Comparison of ENCODE assay signal across 8 cellular contexts in genomic region chr6:87697581-87698552, GRCh38. TPM values are rescaled to one million over a fixed set of nuclear protein-coding genes. Genes with fewer than 3 reads are reported as not detected.
DNase-seq lines count a peak whose midpoint lies in the region; ATAC-seq and TF ChIP-seq lines count a peak whose summit lies in the region.

No MANE protein-coding gene starts in this region.

- peak overlapping the region; percentile 99 for H3K4me3 ChIP-seq in CD4-positive, CD25-positive, alpha-beta regulatory T cell (ENCODE audit: low read depth, low read length)
- peak overlapping the region; percentile 92 to 99 (median 93) for H3K4me3 ChIP-seq in skeletal muscle tissue (ENCODE audit: low read length in 3 of 3)

- no peaks in the 10 kb centered on the region for H3K9me3 ChIP-seq in CD4-positive, CD25-positive, alpha-beta regulatory T cell (ENCODE audit: control insufficient read depth in 2 of 2, low read length in 2 of 2)
- H3K9me3 ChIP-seq in skeletal muscle tissue (ENCODE audit: control insufficient read depth in 3 of 3, low read length in 3 of 3), result no peaks in the 10 kb centered on the region

- POLR2A ChIA-PET in WTC11 (lab: Charles Lee), result interaction anchor here (0.7 to 1.1 kb wide), 2 partner anchors 29 to 75 kb away, joined by 5 to 6 read pairs; no protein-coding TSS in a partner anchor

- H3K9ac ChIP-seq in skeletal muscle tissue (ENCODE audit: low read depth in 1 of 3, low read length in 3 of 3), result peak overlapping the region; percentile 46 to 96 (median 67)

- TF ChIP-seq CTCF in WTC11 (IDR thresholded peaks at IDR 0.05), result no peak

- H3K27ac Mint-ChIP-seq in CD4-positive, CD25-positive, alpha-beta regulatory T cell, result peak overlapping the region; percentile 12 to 95 (median 68)
- H3K27ac Mint-ChIP-seq in WTC11, result peak overlapping the region; percentile 90; the same call in 1 of the 2 replicates

- DNase-seq in CD4-positive, CD25-positive, alpha-beta regulatory T cell, result no peak
- peak; percentile 49 for DNase-seq in HS-5 (ENCODE audit: low read depth)
- no peak for DNase-seq in WTC11 (ENCODE audit: low spot score)
- peak; percentile 68 for DNase-seq in glomerular endothelial cell (ENCODE audit: extremely low read depth, low read depth, low spot score)
- no peak for DNase-seq in DMS53 treated with DMSO at 0.1 percent for 48 hours (lab: John Stamatoyannopoulos, UW; ENCODE audit: unreplicated experiment)

- no peaks in the 10 kb centered on the region for H3K36me3 Mint-ChIP-seq in CD4-positive, CD25-positive, alpha-beta regulatory T cell
- peaks cover 24% of the 10 kb centered on the region for H3K36me3 Mint-ChIP-seq in WTC11

- peak overlapping the region; percentile 92 to 99 (median 96) for H3K4me3 Mint-ChIP-seq in CD4-positive, CD25-positive, alpha-beta regulatory T cell
- peak overlapping the region; percentile 98 for H3K4me3 Mint-ChIP-seq in WTC11

- ATAC-seq in CD4-positive, CD25-positive, alpha-beta regulatory T cell (ENCODE audit: low read depth in 2 of 2), result no peak
- ATAC-seq in WTC11 (no peak), GM21786 (IDR thresholded peaks at IDR 0.05; ENCODE audit: unreplicated experiment) (no peak), HG03571 (IDR thresholded peaks at IDR 0.05; ENCODE audit: unreplicated experiment) (no peak)

- no peaks in the 10 kb centered on the region for H3K36me3 ChIP-seq in CD4-positive, CD25-positive, alpha-beta regulatory T cell (ENCODE audit: control insufficient read depth, insufficient read depth, low read length)
- H3K36me3 ChIP-seq in skeletal muscle tissue (ENCODE audit: control insufficient read depth in 3 of 3, insufficient read depth in 3 of 3, low read length in 3 of 3), result no peaks in the 10 kb centered on the region

- peaks cover 0 to 2% (median 0%) of the 10 kb centered on the region in 7 donors for H3K9me3 Mint-ChIP-seq in CD4-positive, CD25-positive, alpha-beta regulatory T cell
- no peaks in the 10 kb centered on the region for H3K9me3 Mint-ChIP-seq in WTC11

- peaks cover 75% of the 10 kb centered on the region for H3K4me1 ChIP-seq in CD4-positive, CD25-positive, alpha-beta regulatory T cell (ENCODE audit: control insufficient read depth, insufficient read depth, low read length, poor library complexity, severe bottlenecking)
- H3K4me1 ChIP-seq in skeletal muscle tissue (ENCODE audit: control insufficient read depth in 3 of 3, insufficient read depth in 3 of 3, low read length in 3 of 3), result peaks cover 17 to 45% (median 33%) of the 10 kb centered on the region in 3 donors

- H3K4me1 Mint-ChIP-seq in CD4-positive, CD25-positive, alpha-beta regulatory T cell, result peaks cover 30 to 76% (median 51%) of the 10 kb centered on the region in 4 donors
- H3K4me1 Mint-ChIP-seq in WTC11, result peaks cover 50% of the 10 kb centered on the region

- H3K27me3 Mint-ChIP-seq in CD4-positive, CD25-positive, alpha-beta regulatory T cell, result no peaks in the 10 kb centered on the region
- H3K27me3 Mint-ChIP-seq in WTC11 (ENCODE audit: low read depth), result no peaks in the 10 kb centered on the region

- H3K27ac ChIP-seq in CD4-positive, CD25-positive, alpha-beta regulatory T cell (ENCODE audit: insufficient read depth, low read length, poor library complexity, severe bottlenecking), result peak overlapping the region; percentile 60
- peak overlapping the region; percentile 100 for H3K27ac ChIP-seq in skeletal muscle tissue (ENCODE audit: low read depth, low read length)

- no peaks in the 10 kb centered on the region for H3K27me3 ChIP-seq in CD4-positive, CD25-positive, alpha-beta regulatory T cell (ENCODE audit: control insufficient read depth, insufficient read depth, low read length)
- no peaks in the 10 kb centered on the region for H3K27me3 ChIP-seq in skeletal muscle tissue (ENCODE audit: control insufficient read depth in 3 of 3, insufficient read depth in 3 of 3, low read length in 3 of 3)

- CTCF ChIA-PET in WTC11 (lab: Charles Lee), result interaction anchor here (0.7 to 0.9 kb wide), 2 partner anchors 18 to 1167 kb away, joined by 3 to 5 read pairs; no protein-coding TSS in a partner anchor

TF ChIP-seq in WTC11, 78 proteins besides CTCF, POLR2A, EP300 and RAD21:
- TF ChIP-seq ZNF219 (CRISPR knock-in tag; IDR thresholded peaks at IDR 0.05; ENCODE audit: borderline replicate concordance), result no peak
- no peak for TF ChIP-seq IRF1 (CRISPR knock-in tag; IDR thresholded peaks at IDR 0.05)

RNA-seq across cellular contexts. Expression of gene AKIRIN2, which starts 4.2 kb away (rescaled TPM):
- 119 TPM for total RNA-seq in CD4-positive, CD25-positive, alpha-beta regulatory T cell
- polyA plus RNA-seq in CD4-positive, CD25-positive, alpha-beta regulatory T cell, result 10 to 100 TPM; 47.7 to 66.7 (median 49.5) TPM
- total RNA-seq in WTC11 (2021) (81.4 to 90.2 TPM (median 88.6 TPM) in 3 replicates), glomerular endothelial cell (26.1 and 32.4 TPM in 2 replicates), skeletal muscle tissue (23.5 TPM)

Comparison
In these comparisons a context has a peak if more than half of its experiments do, and no peak if none do; other contexts are left out.
1. DNase-seq: peak in HS-5 (single experiment) and glomerular endothelial cell (single experiment); none in CD4-positive, CD25-positive, alpha-beta regulatory T cell (0 of 3), WTC11 (single experiment) and DMS53 treated with DMSO at 0.1 percent for 48 hours (single experiment).